Comparison of ENCODE assay signal across 1 cellular context in the genomic region with DNA sequence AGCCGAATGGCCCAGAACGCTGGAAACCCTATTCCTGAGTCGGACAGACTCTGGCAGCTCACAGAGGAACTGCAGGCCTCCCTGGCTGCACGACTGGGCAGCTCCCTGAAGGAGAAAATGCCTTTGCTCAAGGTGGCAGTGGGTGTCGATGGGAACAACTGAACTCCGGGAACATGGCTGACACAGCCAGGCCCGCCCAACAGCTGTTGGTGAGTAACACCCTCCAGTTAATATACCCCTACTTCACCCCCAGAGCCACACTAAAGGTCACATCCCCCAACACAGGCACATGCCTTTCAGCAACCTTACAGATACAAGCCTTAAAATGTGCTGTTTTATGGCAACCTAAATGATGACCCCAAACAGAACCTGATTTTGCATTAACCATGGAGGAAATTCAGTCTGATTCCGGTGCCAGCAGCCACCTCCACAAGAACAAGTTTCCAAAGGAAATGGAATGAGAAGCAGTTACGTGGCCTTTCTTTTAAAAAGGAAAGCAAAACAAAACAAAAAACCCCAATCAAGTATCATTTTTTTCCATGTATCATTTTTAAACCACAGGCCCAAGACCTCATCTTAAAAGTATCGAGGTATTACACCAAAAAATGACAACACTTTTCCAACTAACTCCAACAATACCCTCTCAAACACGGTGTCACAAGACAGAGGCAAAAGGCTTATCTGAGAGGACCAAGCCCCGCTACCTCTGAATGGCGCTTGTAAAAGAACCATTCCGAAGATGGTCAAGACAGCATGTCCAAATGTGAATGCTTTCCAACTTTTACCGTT.
TF ChIP-seq lines count a peak whose summit lies in the region.

No MANE protein-coding gene starts in this region.

TF ChIP-seq in K562, 482 proteins besides CTCF, POLR2A, EP300 and RAD21 (continued from another document):
- TF ChIP-seq, protein P1, sequence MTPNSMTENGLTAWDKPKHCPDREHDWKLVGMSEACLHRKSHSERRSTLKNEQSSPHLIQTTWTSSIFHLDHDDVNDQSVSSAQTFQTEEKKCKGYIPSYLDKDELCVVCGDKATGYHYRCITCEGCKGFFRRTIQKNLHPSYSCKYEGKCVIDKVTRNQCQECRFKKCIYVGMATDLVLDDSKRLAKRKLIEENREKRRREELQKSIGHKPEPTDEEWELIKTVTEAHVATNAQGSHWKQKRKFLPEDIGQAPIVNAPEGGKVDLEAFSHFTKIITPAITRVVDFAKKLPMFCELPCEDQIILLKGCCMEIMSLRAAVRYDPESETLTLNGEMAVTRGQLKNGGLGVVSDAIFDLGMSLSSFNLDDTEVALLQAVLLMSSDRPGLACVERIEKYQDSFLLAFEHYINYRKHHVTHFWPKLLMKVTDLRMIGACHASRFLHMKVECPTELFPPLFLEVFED (CRISPR knock-in tag; conservative IDR thresholded peaks at IDR 0.05) = no peak
- TF ChIP-seq, protein P2, sequence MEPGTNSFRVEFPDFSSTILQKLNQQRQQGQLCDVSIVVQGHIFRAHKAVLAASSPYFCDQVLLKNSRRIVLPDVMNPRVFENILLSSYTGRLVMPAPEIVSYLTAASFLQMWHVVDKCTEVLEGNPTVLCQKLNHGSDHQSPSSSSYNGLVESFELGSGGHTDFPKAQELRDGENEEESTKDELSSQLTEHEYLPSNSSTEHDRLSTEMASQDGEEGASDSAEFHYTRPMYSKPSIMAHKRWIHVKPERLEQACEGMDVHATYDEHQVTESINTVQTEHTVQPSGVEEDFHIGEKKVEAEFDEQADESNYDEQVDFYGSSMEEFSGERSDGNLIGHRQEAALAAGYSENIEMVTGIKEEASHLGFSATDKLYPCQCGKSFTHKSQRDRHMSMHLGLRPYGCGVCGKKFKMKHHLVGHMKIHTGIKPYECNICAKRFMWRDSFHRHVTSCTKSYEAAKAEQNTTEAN (CRISPR knock-in tag; IDR thresholded peaks at IDR 0.05) = no peak
- TF ChIP-seq, protein P3, sequence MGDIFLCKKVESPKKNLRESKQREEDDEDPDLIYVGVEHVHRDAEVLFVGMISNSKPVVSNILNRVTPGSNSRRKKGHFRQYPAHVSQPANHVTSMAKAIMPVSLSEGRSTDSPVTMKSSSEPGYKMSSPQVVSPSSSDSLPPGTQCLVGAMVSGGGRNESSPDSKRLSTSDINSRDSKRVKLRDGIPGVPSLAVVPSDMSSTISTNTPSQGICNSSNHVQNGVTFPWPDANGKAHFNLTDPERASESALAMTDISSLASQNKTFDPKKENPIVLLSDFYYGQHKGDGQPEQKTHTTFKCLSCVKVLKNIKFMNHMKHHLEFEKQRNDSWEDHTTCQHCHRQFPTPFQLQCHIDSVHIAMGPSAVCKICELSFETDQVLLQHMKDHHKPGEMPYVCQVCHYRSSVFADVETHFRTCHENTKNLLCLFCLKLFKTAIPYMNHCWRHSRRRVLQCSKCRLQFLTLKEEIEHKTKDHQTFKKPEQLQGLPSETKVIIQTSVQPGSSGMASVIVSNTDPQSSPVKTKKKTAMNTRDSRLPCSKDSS (IDR thresholded peaks at IDR 0.05; ENCODE audit: low read depth, partially characterized antibody) = no peak
- TF ChIP-seq ZNF561 (CRISPR knock-in tag; conservative IDR thresholded peaks at IDR 0.05) = no peak
- peak; percentile 81 for TF ChIP-seq DACH1 (IDR thresholded peaks at IDR 0.05; ENCODE audit: partially characterized antibody)
- TF ChIP-seq ELF1 (tag; IDR thresholded peaks at IDR 0.05) = no peak
- TF ChIP-seq KDM5B (IDR thresholded peaks at IDR 0.05; ENCODE audit: insufficient replicate concordance, low read depth, low read length) = peak; percentile 29
- no peak for TF ChIP-seq ELK1 (CRISPR knock-in tag; IDR thresholded peaks at IDR 0.05)
- no peak for TF ChIP-seq SPI1 (IDR thresholded peaks at IDR 0.05; ENCODE audit: borderline replicate concordance, low read depth, low read length)
- TF ChIP-seq ZNF449 (CRISPR knock-in tag; IDR thresholded peaks at IDR 0.05) = no peak
- no peak for TF ChIP-seq KAT7 (CRISPR knock-in tag; IDR thresholded peaks at IDR 0.05; ENCODE audit: borderline replicate concordance)
- TF ChIP-seq ZFP1 (CRISPR knock-in tag; IDR thresholded peaks at IDR 0.05) = no peak
- TF ChIP-seq SNIP1 (IDR thresholded peaks at IDR 0.05; ENCODE audit: low read depth) = no peak
- TF ChIP-seq, protein P4, sequence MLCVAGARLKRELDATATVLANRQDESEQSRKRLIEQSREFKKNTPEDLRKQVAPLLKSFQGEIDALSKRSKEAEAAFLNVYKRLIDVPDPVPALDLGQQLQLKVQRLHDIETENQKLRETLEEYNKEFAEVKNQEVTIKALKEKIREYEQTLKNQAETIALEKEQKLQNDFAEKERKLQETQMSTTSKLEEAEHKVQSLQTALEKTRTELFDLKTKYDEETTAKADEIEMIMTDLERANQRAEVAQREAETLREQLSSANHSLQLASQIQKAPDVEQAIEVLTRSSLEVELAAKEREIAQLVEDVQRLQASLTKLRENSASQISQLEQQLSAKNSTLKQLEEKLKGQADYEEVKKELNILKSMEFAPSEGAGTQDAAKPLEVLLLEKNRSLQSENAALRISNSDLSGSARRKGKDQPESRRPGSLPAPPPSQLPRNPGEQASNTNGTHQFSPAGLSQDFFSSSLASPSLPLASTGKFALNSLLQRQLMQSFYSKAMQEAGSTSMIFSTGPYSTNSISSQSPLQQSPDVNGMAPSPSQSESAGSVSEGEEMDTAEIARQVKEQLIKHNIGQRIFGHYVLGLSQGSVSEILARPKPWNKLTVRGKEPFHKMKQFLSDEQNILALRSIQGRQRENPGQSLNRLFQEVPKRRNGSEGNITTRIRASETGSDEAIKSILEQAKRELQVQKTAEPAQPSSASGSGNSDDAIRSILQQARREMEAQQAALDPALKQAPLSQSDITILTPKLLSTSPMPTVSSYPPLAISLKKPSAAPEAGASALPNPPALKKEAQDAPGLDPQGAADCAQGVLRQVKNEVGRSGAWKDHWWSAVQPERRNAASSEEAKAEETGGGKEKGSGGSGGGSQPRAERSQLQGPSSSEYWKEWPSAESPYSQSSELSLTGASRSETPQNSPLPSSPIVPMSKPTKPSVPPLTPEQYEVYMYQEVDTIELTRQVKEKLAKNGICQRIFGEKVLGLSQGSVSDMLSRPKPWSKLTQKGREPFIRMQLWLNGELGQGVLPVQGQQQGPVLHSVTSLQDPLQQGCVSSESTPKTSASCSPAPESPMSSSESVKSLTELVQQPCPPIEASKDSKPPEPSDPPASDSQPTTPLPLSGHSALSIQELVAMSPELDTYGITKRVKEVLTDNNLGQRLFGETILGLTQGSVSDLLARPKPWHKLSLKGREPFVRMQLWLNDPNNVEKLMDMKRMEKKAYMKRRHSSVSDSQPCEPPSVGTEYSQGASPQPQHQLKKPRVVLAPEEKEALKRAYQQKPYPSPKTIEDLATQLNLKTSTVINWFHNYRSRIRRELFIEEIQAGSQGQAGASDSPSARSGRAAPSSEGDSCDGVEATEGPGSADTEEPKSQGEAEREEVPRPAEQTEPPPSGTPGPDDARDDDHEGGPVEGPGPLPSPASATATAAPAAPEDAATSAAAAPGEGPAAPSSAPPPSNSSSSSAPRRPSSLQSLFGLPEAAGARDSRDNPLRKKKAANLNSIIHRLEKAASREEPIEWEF (CRISPR knock-in tag; IDR thresholded peaks at IDR 0.05) = no peak
- TF ChIP-seq PHF20 (IDR thresholded peaks at IDR 0.05; ENCODE audit: partially characterized antibody) = no peak
- no peak for TF ChIP-seq ZEB2 (IDR thresholded peaks at IDR 0.05)
- no peak for TF ChIP-seq MEF2D (tag; conservative IDR thresholded peaks at IDR 0.05; ENCODE audit: low read depth)
- TF ChIP-seq RBM25 (IDR thresholded peaks at IDR 0.05; ENCODE audit: low read depth, low read length, severe bottlenecking) = no peak
- TF ChIP-seq UBTF (IDR thresholded peaks at IDR 0.05; ENCODE audit: borderline replicate concordance in 1 of 2, low read depth in 2 of 2, low read length in 2 of 2) = no peak
- no peak for TF ChIP-seq KLF6 (CRISPR knock-in tag; IDR thresholded peaks at IDR 0.05; ENCODE audit: borderline replicate concordance)
- TF ChIP-seq ZNF347 (CRISPR knock-in tag; IDR thresholded peaks at IDR 0.05; ENCODE audit: low read depth) = no peak
- no peak for TF ChIP-seq RAD51 (IDR thresholded peaks at IDR 0.05; ENCODE audit: borderline replicate concordance, low read depth)
- no peak for TF ChIP-seq ATF1 (CRISPR knock-in tag; IDR thresholded peaks at IDR 0.05)
- no peak for TF ChIP-seq ATF1 (tag; IDR thresholded peaks at IDR 0.05)
